1 cellular context compared by ENCODE assay signal in the genomic region with DNA sequence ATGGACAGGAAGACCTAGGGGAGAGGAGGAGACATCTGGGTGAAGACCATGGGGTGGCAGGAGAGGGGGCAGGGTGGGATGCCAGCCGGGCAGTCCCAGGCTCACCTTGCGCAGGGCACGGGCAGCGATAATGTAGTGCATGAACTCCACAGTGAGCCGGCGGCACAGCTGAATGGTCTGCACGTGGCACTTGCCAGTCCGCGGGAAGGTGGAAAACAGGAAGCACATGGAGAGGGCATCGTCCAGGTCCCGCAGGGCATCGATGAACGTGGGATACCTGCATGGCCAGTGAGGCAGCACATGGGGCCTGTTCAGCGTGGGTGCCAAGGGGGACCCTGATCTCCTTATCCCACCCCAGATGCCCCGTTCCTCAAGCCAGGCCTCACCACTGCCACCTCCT.
TF ChIP-seq lines count a peak whose summit lies in the region.

No MANE protein-coding gene starts in this region.

TF ChIP-seq in HepG2, 621 proteins besides CTCF, POLR2A, EP300 and RAD21:
- TF ChIP-seq NR2F1 (CRISPR knock-in tag; IDR thresholded peaks at IDR 0.05) (no peak), NFE2L2 (IDR thresholded peaks at IDR 0.05; ENCODE audit: low read length) (no peak), AGO2 (optimal IDR thresholded peaks at IDR 0.05; ENCODE audit: low read depth, low read length) (peak; percentile 55), ZNF605 (CRISPR knock-in tag; IDR thresholded peaks at IDR 0.05) (no peak), KLF15 (CRISPR knock-in tag; IDR thresholded peaks at IDR 0.05; ENCODE audit: borderline replicate concordance) (no peak), HDAC6 (IDR thresholded peaks at IDR 0.05; ENCODE audit: low read depth, low read length) (no peak), ZNF441 (CRISPR knock-in tag; IDR thresholded peaks at IDR 0.05; ENCODE audit: borderline replicate concordance) (no peak), ZKSCAN1 (IDR thresholded peaks at IDR 0.05; ENCODE audit: low read length) (no peak), RBFOX2 (IDR thresholded peaks at IDR 0.05; ENCODE audit: low read depth, low read length) (peak; percentile 62), NKX3-1 (CRISPR knock-in tag; IDR thresholded peaks at IDR 0.05) (no peak), ZNF652 (CRISPR knock-in tag; IDR thresholded peaks at IDR 0.05; ENCODE audit: borderline replicate concordance, low read depth) (no peak), SIN3B (IDR thresholded peaks at IDR 0.05; ENCODE audit: low read length) (no peak)
- TF ChIP-seq, protein P1, sequence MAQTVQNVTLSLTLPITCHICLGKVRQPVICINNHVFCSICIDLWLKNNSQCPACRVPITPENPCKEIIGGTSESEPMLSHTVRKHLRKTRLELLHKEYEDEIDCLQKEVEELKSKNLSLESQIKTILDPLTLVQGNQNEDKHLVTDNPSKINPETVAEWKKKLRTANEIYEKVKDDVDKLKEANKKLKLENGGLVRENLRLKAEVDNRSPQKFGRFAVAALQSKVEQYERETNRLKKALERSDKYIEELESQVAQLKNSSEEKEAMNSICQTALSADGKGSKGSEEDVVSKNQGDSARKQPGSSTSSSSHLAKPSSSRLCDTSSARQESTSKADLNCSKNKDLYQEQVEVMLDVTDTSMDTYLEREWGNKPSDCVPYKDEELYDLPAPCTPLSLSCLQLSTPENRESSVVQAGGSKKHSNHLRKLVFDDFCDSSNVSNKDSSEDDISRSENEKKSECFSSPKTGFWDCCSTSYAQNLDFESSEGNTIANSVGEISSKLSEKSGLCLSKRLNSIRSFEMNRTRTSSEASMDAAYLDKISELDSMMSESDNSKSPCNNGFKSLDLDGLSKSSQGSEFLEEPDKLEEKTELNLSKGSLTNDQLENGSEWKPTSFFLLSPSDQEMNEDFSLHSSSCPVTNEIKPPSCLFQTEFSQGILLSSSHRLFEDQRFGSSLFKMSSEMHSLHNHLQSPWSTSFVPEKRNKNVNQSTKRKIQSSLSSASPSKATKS (CRISPR knock-in tag; IDR thresholded peaks at IDR 0.05), result no peak
TF ChIP-seq in HepG2: peak in this region for 2.
